Comparison of ENCODE assay signal across 8 cellular contexts in the genomic region with DNA sequence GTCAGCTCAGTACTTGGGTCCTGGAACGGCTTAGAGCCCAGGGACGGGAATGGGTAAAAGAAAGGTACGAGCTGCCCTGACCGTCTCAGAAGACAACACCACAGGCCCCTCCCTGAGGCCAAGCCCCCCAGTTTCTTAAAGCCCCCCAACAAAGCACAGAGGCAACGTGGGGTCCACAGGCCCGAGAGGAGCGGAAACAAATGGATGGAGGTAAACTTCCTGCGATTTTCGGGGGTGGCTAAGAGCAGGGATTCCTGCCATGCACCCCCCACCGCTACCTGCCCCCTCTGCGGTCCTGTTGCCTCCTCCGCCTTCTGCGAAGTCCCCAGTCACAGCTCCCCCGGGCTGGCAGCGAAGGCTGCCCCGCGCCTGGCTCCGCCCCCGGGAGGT. TPM values are rescaled to one million over a fixed set of nuclear protein-coding genes. Genes with fewer than 3 reads are reported as not detected.
DNase-seq lines count a peak whose midpoint lies in the region; ATAC-seq and TF ChIP-seq lines count a peak whose summit lies in the region.

No MANE protein-coding gene starts in this region.

- H3K79me2 ChIP-seq in fibroblast of lung (ENCODE audit: control insufficient read depth, insufficient read depth, low read length) (peaks cover 16% of the 10 kb centered on the region), osteoblast (ENCODE audit: insufficient read depth, low read length) (peaks cover 47% of the 10 kb centered on the region)

- H3K36me3 ChIP-seq in H7 (replicated peaks; ENCODE audit: control insufficient read depth, insufficient read depth, low read length) (no peaks in the 10 kb centered on the region), fibroblast of lung (ENCODE audit: control insufficient read depth, insufficient read depth, low read length) (no peaks in the 10 kb centered on the region), osteoblast (ENCODE audit: insufficient read depth, low read length) (no peaks in the 10 kb centered on the region)

- H4K20me1 ChIP-seq in fibroblast of lung (ENCODE audit: control insufficient read depth, extremely low read depth, insufficient read depth, low read length), result no peaks in the 10 kb centered on the region
- H4K20me1 ChIP-seq in osteoblast (ENCODE audit: insufficient read depth, low read length), result peaks cover 48% of the 10 kb centered on the region

- DNase-seq in H7 (no peak), fibroblast of lung (ENCODE audit: low read depth in 2 of 2) (no peak), osteoblast (ENCODE audit: insufficient read length, low spot score, missing footprints) (no peak)

- H3K9me3 ChIP-seq in fibroblast of lung (ENCODE audit: control insufficient read depth, insufficient read depth, low read depth, low read length), result no peaks in the 10 kb centered on the region
- H3K9me3 ChIP-seq in osteoblast (ENCODE audit: low read depth, low read length), result no peaks in the 10 kb centered on the region

- peak overlapping the region; percentile 96 for H3K4me2 ChIP-seq in fibroblast of lung (ENCODE audit: extremely low read depth, insufficient read depth, low read length)
- H3K4me2 ChIP-seq in osteoblast (ENCODE audit: insufficient read depth, low read length), result peak overlapping the region; percentile 96

- H3K4me1 ChIP-seq in fibroblast of lung (ENCODE audit: control insufficient read depth, extremely low read depth, insufficient read depth, low read length), result peaks cover 6% of the 10 kb centered on the region
- H3K4me1 ChIP-seq in osteoblast (ENCODE audit: insufficient read depth, low read length), result peaks cover 36% of the 10 kb centered on the region

- H3K9ac ChIP-seq in fibroblast of lung (ENCODE audit: insufficient read depth, low read length), result peak overlapping the region; percentile 82

- no peak overlapping the region for H2AFZ ChIP-seq in fibroblast of lung (ENCODE audit: low read length)
- H2AFZ ChIP-seq in osteoblast (ENCODE audit: low read length), result peak overlapping the region; percentile 20

- ATAC-seq in GM21737 (IDR thresholded peaks at IDR 0.05; ENCODE audit: unreplicated experiment), result no peak
- no peak for ATAC-seq in HG02642 (IDR thresholded peaks at IDR 0.05; ENCODE audit: poor library complexity, unreplicated experiment)
- no peak for ATAC-seq in HG02623 (IDR thresholded peaks at IDR 0.05; ENCODE audit: unreplicated experiment)
- ATAC-seq in HG02970 (IDR thresholded peaks at IDR 0.05; ENCODE audit: low FRiP score, unreplicated experiment), result no peak

- H3K27ac ChIP-seq in VCaP (peak overlapping the region; percentile 61; the same call in 1 of the 2 replicates), fibroblast of lung (ENCODE audit: insufficient read depth, low read length) (no peak overlapping the region), osteoblast (ENCODE audit: low read depth, low read length) (peak overlapping the region; percentile 28)

- peak overlapping the region; percentile 73 for H3K4me3 ChIP-seq in H7 (ENCODE audit: insufficient read depth, low read depth, low read length)
- H3K4me3 ChIP-seq in fibroblast of lung (replicated peaks in 1 of 4; ENCODE audit: control extremely low read depth in 1 of 4, insufficient read depth in 1 of 4, low read depth in 3 of 4, low read length in 4 of 4), result peak overlapping the region; percentile 50 to 79 (median 66)
- peak overlapping the region; percentile 81 for H3K4me3 ChIP-seq in osteoblast (ENCODE audit: insufficient read depth, low read length)

- no peaks in the 10 kb centered on the region for H3K27me3 ChIP-seq in H7 (ENCODE audit: control insufficient read depth, insufficient read depth, low read length)
- no peaks in the 10 kb centered on the region for H3K27me3 ChIP-seq in fibroblast of lung (ENCODE audit: control insufficient read depth, insufficient read depth, low read length)
- H3K27me3 ChIP-seq in osteoblast (ENCODE audit: insufficient read depth, low read length), result no peaks in the 10 kb centered on the region

- TF ChIP-seq CTCF in VCaP (conservative IDR thresholded peaks at IDR 0.05) (no peak), fibroblast of lung (conservative IDR thresholded peaks at IDR 0.05 in 1 of 2, IDR thresholded peaks at IDR 0.05 in 1 of 2; ENCODE audit: low read depth in 1 of 2, low read length in 2 of 2) (no peak), osteoblast (IDR thresholded peaks at IDR 0.05; ENCODE audit: extremely low read depth, low read depth, low read length) (no peak)

RNA-seq across cellular contexts. Expression of gene PTPRS, which starts 48.2 kb away (rescaled TPM):
- 130 and 156 TPM in 2 replicates for total RNA-seq in H7 (2014; rRNA removed; shearing (Covaris generic))
- 129 and 136 TPM in 2 replicates for total RNA-seq in fibroblast of lung
- polyA plus RNA-seq in fibroblast of lung, result 27.9 and 35.5 TPM in 2 replicates
- 36.8 and 38.4 TPM in 2 replicates for polyA plus RNA-seq in fibroblast of lung (2012)
- polyA minus RNA-seq in fibroblast of lung (ENCODE audit: low replicate concordance), result 239 and 266 TPM in 2 replicates
- total RNA-seq in osteoblast, result 218 and 227 TPM in 2 replicates
